8 cellular contexts compared by ENCODE assay signal in the genomic region with DNA sequence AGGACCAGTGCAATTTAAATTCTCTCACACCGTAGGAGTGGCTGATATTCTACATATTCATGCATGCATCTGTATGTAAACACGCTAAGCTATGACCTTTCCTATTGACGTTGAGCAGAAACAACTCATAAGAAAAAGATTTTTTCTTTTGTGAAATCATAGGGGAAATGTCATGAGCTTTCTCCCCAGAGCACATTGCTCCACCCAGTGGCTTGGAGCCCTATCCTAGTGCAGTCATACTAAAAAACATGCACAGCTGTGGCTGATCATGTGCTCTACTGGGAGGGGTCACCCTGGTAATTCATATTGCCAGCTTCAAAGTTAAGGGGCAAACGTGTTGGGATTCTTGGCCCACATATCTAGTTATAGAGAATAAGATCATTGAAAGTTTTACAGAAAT. TPM values are rescaled to one million over a fixed set of nuclear protein-coding genes. Genes with fewer than 3 reads are reported as not detected.
DNase-seq lines count a peak whose midpoint lies in the region; ATAC-seq and TF ChIP-seq lines count a peak whose summit lies in the region.

No MANE protein-coding gene starts in this region.

- peak; percentile 63 for DNase-seq in activated naive CD4-positive, alpha-beta T cell treated with anti-CD3 and anti-CD28 coated beads for 36 hours
- DNase-seq in activated naive CD4-positive, alpha-beta T cell treated with anti-CD3 and anti-CD28 coated beads, Interleukin-2, amount 50 U/mL, for 72 hours (ENCODE audit: low spot score in 2 of 2) = no peak
- DNase-seq in adipocyte (ENCODE audit: low read depth) (peak; percentile 86), left colon (peak; percentile 49 to 60), ureter (ENCODE audit: low spot score) (peak; percentile 63), NCI-H2107 treated with DMSO at 0.1 percent for 48 hours (lab: John Stamatoyannopoulos, UW; ENCODE audit: unreplicated experiment) (no peak), Caco-2 (no peak)
- DNase-seq in NK-92 treated with Interleukin-12 subunit alpha and Interleukin-12 subunit beta, amount 100 ng/mL, for 24 hours (lab: John Stamatoyannopoulos, UW) = no peak

- TF ChIP-seq CTCF in Caco-2 (IDR thresholded peaks at IDR 0.05; ENCODE audit: insufficient read depth in 1 of 2, low read depth in 1 of 2, low read length in 1 of 2, severe bottlenecking in 1 of 2, unreplicated experiment in 1 of 2) = no peak

- ATAC-seq in activated naive CD4-positive, alpha-beta T cell treated with anti-CD3 and anti-CD28 coated beads, Interleukin-2, amount 50 U/mL, for 72 hours = no peak
- no peak for ATAC-seq in left colon

- no peaks in the 10 kb centered on the region for H3K27me3 Mint-ChIP-seq in activated naive CD4-positive, alpha-beta T cell treated with anti-CD3 and anti-CD28 coated beads for 36 hours (ENCODE audit: low read depth)
- H3K27me3 Mint-ChIP-seq in Caco-2 (ENCODE audit: insufficient read depth, unreplicated experiment) = no peaks in the 10 kb centered on the region

- no peak overlapping the region for H3K27ac Mint-ChIP-seq in activated naive CD4-positive, alpha-beta T cell treated with anti-CD3 and anti-CD28 coated beads for 36 hours
- no peak overlapping the region for H3K27ac Mint-ChIP-seq in activated naive CD4-positive, alpha-beta T cell treated with anti-CD3 and anti-CD28 coated beads, Interleukin-2, amount 50 U/mL, for 72 hours
- no peak overlapping the region for H3K27ac Mint-ChIP-seq in Caco-2 (ENCODE audit: unreplicated experiment)

- H3K4me3 ChIP-seq in adipocyte (ENCODE audit: low read length) (peak overlapping the region; percentile 99), Caco-2 (ENCODE audit: low read depth, low read length) (no peak overlapping the region)

- H3K4me1 Mint-ChIP-seq in activated naive CD4-positive, alpha-beta T cell treated with anti-CD3 and anti-CD28 coated beads for 36 hours (ENCODE audit: low read depth) = peaks cover 43% of the 10 kb centered on the region
- H3K4me1 Mint-ChIP-seq in Caco-2 (ENCODE audit: low read depth, unreplicated experiment) = peaks cover 10% of the 10 kb centered on the region

- H3K36me3 Mint-ChIP-seq in activated naive CD4-positive, alpha-beta T cell treated with anti-CD3 and anti-CD28 coated beads for 36 hours (ENCODE audit: low read depth) = peaks cover 16% of the 10 kb centered on the region
- H3K36me3 Mint-ChIP-seq in activated naive CD4-positive, alpha-beta T cell treated with anti-CD3 and anti-CD28 coated beads, Interleukin-2, amount 50 U/mL, for 72 hours = peaks cover 17 to 20% of the 10 kb centered on the region in 2 donors
- H3K36me3 Mint-ChIP-seq in Caco-2 (ENCODE audit: insufficient read depth, unreplicated experiment) = no peaks in the 10 kb centered on the region

- POLR2A ChIA-PET in Caco-2 (lab: Charles Lee) = no interaction called here

- H3K9ac ChIP-seq in adipocyte (ENCODE audit: low read length) = peak overlapping the region; percentile 89

- H3K9me3 ChIP-seq in adipocyte (ENCODE audit: control insufficient read depth, low read length) = no peaks in the 10 kb centered on the region
- H3K9me3 ChIP-seq in Caco-2 = no peaks in the 10 kb centered on the region

- peaks cover 39% of the 10 kb centered on the region for H3K4me1 ChIP-seq in adipocyte (ENCODE audit: control insufficient read depth, insufficient read depth, low read length)
- peaks cover 16% of the 10 kb centered on the region for H3K4me1 ChIP-seq in Caco-2

- H3K36me3 ChIP-seq in adipocyte (ENCODE audit: control insufficient read depth, insufficient read depth, low read length, severe bottlenecking) = no peaks in the 10 kb centered on the region
- H3K36me3 ChIP-seq in Caco-2 (ENCODE audit: control insufficient read depth, insufficient read depth, low read length) = no peaks in the 10 kb centered on the region

- BruUV-seq in Caco-2 (replicated peaks; lab: Mats Ljungman, UMichigan) = no TSS peak

- intact Hi-C loops in activated naive CD4-positive, alpha-beta T cell treated with anti-CD3 and anti-CD28 coated beads for 36 hours (cut with micrococcal nuclease) = loop anchor here (2.0 to 10.0 kb wide), 2 partner anchors 15 to 837 kb away; partner anchors contain the start of gene FAH
- intact Hi-C loops in left colon (cut with DNase I, micrococcal nuclease) = loop anchor here in 1 of 2 donors (10.0 kb wide), 1 partner anchor 113 kb away; no protein-coding TSS in a partner anchor
- intact Hi-C loops in Caco-2 (cut with micrococcal nuclease; ENCODE audit: unreplicated experiment) = no loop called here

- CTCF ChIA-PET in activated naive CD4-positive, alpha-beta T cell treated with anti-CD3 and anti-CD28 coated beads for 36 hours (lab: Charles Lee) = interaction anchor here (0.9 to 2.2 kb wide), 8 partner anchors 9 to 344 kb away, joined by 3 to 17 read pairs (median 4); no protein-coding TSS in a partner anchor
- CTCF ChIA-PET in Caco-2 (lab: Charles Lee) = no interaction called here

- H3K9me3 Mint-ChIP-seq in activated naive CD4-positive, alpha-beta T cell treated with anti-CD3 and anti-CD28 coated beads for 36 hours = no peaks in the 10 kb centered on the region
- H3K9me3 Mint-ChIP-seq in activated naive CD4-positive, alpha-beta T cell treated with anti-CD3 and anti-CD28 coated beads, Interleukin-2, amount 50 U/mL, for 72 hours = no peaks in the 10 kb centered on the region
- H3K9me3 Mint-ChIP-seq in Caco-2 (ENCODE audit: unreplicated experiment) = no peaks in the 10 kb centered on the region

- H3K27me3 ChIP-seq in adipocyte (replicated peaks; ENCODE audit: control insufficient read depth, insufficient read depth, low read length) (no peaks in the 10 kb centered on the region), Caco-2 (replicated peaks; ENCODE audit: control insufficient read depth, insufficient read depth, low read length) (no peaks in the 10 kb centered on the region)

- no peak overlapping the region for H3K4me3 Mint-ChIP-seq in activated naive CD4-positive, alpha-beta T cell treated with anti-CD3 and anti-CD28 coated beads for 36 hours
- no peak overlapping the region for H3K4me3 Mint-ChIP-seq in Caco-2 (ENCODE audit: unreplicated experiment)

RNA-seq across cellular contexts. Expression of gene MESD, which starts 1.8 kb away (rescaled TPM):
- total RNA-seq in activated naive CD4-positive, alpha-beta T cell treated with anti-CD3 and anti-CD28 coated beads for 36 hours = 10 to 100 TPM; 12.5 to 15.1 TPM
- total RNA-seq in activated naive CD4-positive, alpha-beta T cell treated with anti-CD3 and anti-CD28 coated beads, Interleukin-2, amount 50 U/mL, for 72 hours = 10 to 100 TPM; 15.8 to 21.8 TPM
- total RNA-seq in left colon = 10 to 100 TPM; 21.2 TPM
- total RNA-seq in ureter = 37.6 TPM
- total RNA-seq in Caco-2 (2022) = 29.2 and 30.3 TPM in 2 replicates

RNA-seq across cellular contexts. Expression of gene TLNRD1, which starts 9.3 kb away (rescaled TPM):
- total RNA-seq in activated naive CD4-positive, alpha-beta T cell treated with anti-CD3 and anti-CD28 coated beads for 36 hours = 10 to 100 TPM; 15.9 to 16.6 TPM
- 10 to 100 TPM in 1 of 2 donors, 1 to 10 TPM in 1; 9.4 to 15.7 TPM for total RNA-seq in activated naive CD4-positive, alpha-beta T cell treated with anti-CD3 and anti-CD28 coated beads, Interleukin-2, amount 50 U/mL, for 72 hours
- total RNA-seq in left colon (10 to 100 TPM; 23.8 to 24.3 TPM), ureter (15.1 TPM), Caco-2 (2022) (13.7 and 13.8 TPM in 2 replicates)

Comparison
In these comparisons a context has a peak if more than half of its experiments do, and no peak if none do; other contexts are left out.
1. DNase-seq: peak in activated naive CD4-positive, alpha-beta T cell treated with anti-CD3 and anti-CD28 coated beads for 36 hours (single experiment), adipocyte (single experiment), left colon (2 of 2) and ureter (single experiment); none in activated naive CD4-positive, alpha-beta T cell treated with anti-CD3 and anti-CD28 coated beads, Interleukin-2, amount 50 U/mL, for 72 hours (0 of 2), NCI-H2107 treated with DMSO at 0.1 percent for 48 hours (single experiment), NK-92 treated with Interleukin-12 subunit alpha and Interleukin-12 subunit beta, amount 100 ng/mL, for 24 hours (single experiment) and Caco-2 (0 of 2).